27 cellular contexts compared by ENCODE assay signal in the genomic region with DNA sequence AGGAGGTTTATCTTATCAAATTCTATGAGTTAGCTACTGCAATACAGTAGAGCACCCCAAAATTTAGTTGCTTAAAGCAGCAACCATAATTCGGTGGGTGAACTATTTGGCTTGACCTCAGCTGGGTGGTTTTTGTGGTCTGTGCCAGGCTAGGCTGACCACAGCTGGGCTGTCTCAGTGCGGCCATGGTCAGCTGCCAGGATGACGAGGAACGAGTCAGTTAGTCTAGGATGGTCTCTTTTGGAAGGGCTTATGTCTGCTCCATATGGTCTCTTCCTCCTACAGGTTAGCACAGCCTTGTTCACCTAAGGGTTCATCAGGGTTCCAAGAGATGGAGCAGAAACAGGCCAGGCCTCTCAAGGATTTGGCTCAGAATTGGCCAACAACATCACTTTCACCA.
A peak's percentile ranks its signal among the peaks of the same experiment; 100 is the strongest.
DNase-seq lines count a peak whose midpoint lies in the region; ATAC-seq, FAIRE-seq and TF ChIP-seq lines count a peak whose summit lies in the region.
"Had no signal": no experiment of that assay in that cellular context is flagged by ENCODE, and none has a peak within 500 bp of the region (broad histone marks: within the 10 kb centered on the region; RNA-seq: fewer than 3 reads in every experiment).

No MANE protein-coding gene starts in this region.

- H3K79me2 ChIP-seq in MM.1S (ENCODE audit: low read length), result no peaks in the 10 kb centered on the region

- DNase-seq in A172 (ENCODE audit: low spot score), result peak; percentile 27
- peak; percentile 23 for DNase-seq in HTR-8/SVneo (ENCODE audit: insufficient read length, low spot score)
- DNase-seq in T1000 (lab: John Stamatoyannopoulos, UW), result peak; percentile 20
- DNase-seq in fibroblast of the aortic adventitia (ENCODE audit: low read depth), result peak; percentile 28
- DNase-seq in stimulated activated naive CD4-positive, alpha-beta T cell treated with Interleukin-2 at 50 U/mL for 16 hours (lab: John Stamatoyannopoulos, UW), result no peak
- no peak for DNase-seq in MM.1S
- DNase-seq: activated CD4-positive, alpha-beta T cell treated with anti-CD3 and anti-CD28 coated beads, Interleukin-2, amount 10 ng/mL, durations not matched to agents 7 days and 5 days; activated CD8-positive, alpha-beta memory T cell treated with anti-CD3 and anti-CD28 coated beads, Interleukin-2, amount 50 U/mL, for 4 hours; activated effector memory CD4-positive, alpha-beta T cell treated with Interleukin-2 at 50 U/mL for 16 hours; activated naive CD8-positive, alpha-beta T cell treated with anti-CD3 and anti-CD28 coated beads, Interleukin-2, amount 10 ng/mL, durations not matched to agents 7 days and 5 days; Calu3; cortex of kidney; endodermal cell; esophagus squamous epithelium; HCEC 1CT; Kasumi-1; kidney; NCI-H1417; NCI-H510A; stimulated activated CD4-positive, alpha-beta T cell treated with anti-CD3 and anti-CD28 coated beads, Interleukin-4, amount 100 ng/mL, for 24 hours; transverse colon; WERI-Rb-1 had no signal

- FAIRE-seq in HTR-8/SVneo (lab: Jason Lieb, UNC), result peak; percentile 4
- FAIRE-seq: GM18507 had no signal

- H4K20me1 ChIP-seq in MM.1S (ENCODE audit: insufficient read depth, low read length), result no peaks in the 10 kb centered on the region

- no peaks in the 10 kb centered on the region for H3K9me3 ChIP-seq in MM.1S (replicated peaks; ENCODE audit: insufficient read depth, low read length)
- H3K9me3 ChIP-seq: esophagus squamous epithelium, transverse colon had no signal

- no peaks in the 10 kb centered on the region for H3F3A ChIP-seq in MM.1S (ENCODE audit: insufficient read depth, low read length)

- H3K4me3 ChIP-seq in fibroblast of the aortic adventitia (ENCODE audit: low read depth, low read length), result no peak overlapping the region
- no peak overlapping the region for H3K4me3 ChIP-seq in MM.1S (ENCODE audit: low read length)
- H3K4me3 ChIP-seq: esophagus squamous epithelium, lung, transverse colon had no signal

- no peaks in the 10 kb centered on the region for H3K4me1 ChIP-seq in MM.1S (ENCODE audit: low read length)

- H3K9me2 ChIP-seq in MM.1S (replicated peaks; ENCODE audit: insufficient read depth, low read length), result no peaks in the 10 kb centered on the region

- H3K4me2 ChIP-seq in MM.1S (ENCODE audit: low read depth, low read length), result no peak overlapping the region

- TF ChIP-seq CTCF in fibroblast of the aortic adventitia (IDR thresholded peaks at IDR 0.05; ENCODE audit: insufficient read depth, low read length), result no peak
- no peak for TF ChIP-seq CTCF in MM.1S (IDR thresholded peaks at IDR 0.05; ENCODE audit: low read length)

- H3K36me3 ChIP-seq in MM.1S (replicated peaks; ENCODE audit: insufficient read depth, low read length), result no peaks in the 10 kb centered on the region
- H3K36me3 ChIP-seq: esophagus squamous epithelium, transverse colon, WERI-Rb-1 had no signal

- H3K27ac ChIP-seq in MM.1S (ENCODE audit: low read length), result no peak overlapping the region
- H3K27ac ChIP-seq: esophagus squamous epithelium, transverse colon, WERI-Rb-1 had no signal

- H3K27me3 ChIP-seq in MM.1S (replicated peaks; ENCODE audit: insufficient read depth, low read length), result no peaks in the 10 kb centered on the region
- H3K27me3 ChIP-seq: esophagus squamous epithelium, transverse colon had no signal

- no peak for TF ChIP-seq POLR2A in GM18505 (IDR thresholded peaks at IDR 0.05; ENCODE audit: borderline replicate concordance, extremely low read depth, insufficient read depth, insufficient read length)

- no peak overlapping the region for H2AFZ ChIP-seq in MM.1S (ENCODE audit: low read length)

- ATAC-seq in GM18858 (IDR thresholded peaks at IDR 0.05; ENCODE audit: unreplicated experiment) (no peak), GM18505 (IDR thresholded peaks at IDR 0.05; ENCODE audit: unreplicated experiment) (no peak)
- ATAC-seq: Panc1 had no signal

- H3K9ac ChIP-seq in MM.1S (ENCODE audit: low read length), result no peak overlapping the region

Comparison
In these comparisons a context has a peak if more than half of its experiments do, and no peak if none do; other contexts are left out.
1. DNase-seq: peak in A172 (single experiment), HTR-8/SVneo (single experiment), T1000 (single experiment) and fibroblast of the aortic adventitia (single experiment); none in stimulated activated naive CD4-positive, alpha-beta T cell treated with Interleukin-2 at 50 U/mL for 16 hours (single experiment) and MM.1S (single experiment).